ENCODE assay signal across 1 cellular context in the genomic region with DNA sequence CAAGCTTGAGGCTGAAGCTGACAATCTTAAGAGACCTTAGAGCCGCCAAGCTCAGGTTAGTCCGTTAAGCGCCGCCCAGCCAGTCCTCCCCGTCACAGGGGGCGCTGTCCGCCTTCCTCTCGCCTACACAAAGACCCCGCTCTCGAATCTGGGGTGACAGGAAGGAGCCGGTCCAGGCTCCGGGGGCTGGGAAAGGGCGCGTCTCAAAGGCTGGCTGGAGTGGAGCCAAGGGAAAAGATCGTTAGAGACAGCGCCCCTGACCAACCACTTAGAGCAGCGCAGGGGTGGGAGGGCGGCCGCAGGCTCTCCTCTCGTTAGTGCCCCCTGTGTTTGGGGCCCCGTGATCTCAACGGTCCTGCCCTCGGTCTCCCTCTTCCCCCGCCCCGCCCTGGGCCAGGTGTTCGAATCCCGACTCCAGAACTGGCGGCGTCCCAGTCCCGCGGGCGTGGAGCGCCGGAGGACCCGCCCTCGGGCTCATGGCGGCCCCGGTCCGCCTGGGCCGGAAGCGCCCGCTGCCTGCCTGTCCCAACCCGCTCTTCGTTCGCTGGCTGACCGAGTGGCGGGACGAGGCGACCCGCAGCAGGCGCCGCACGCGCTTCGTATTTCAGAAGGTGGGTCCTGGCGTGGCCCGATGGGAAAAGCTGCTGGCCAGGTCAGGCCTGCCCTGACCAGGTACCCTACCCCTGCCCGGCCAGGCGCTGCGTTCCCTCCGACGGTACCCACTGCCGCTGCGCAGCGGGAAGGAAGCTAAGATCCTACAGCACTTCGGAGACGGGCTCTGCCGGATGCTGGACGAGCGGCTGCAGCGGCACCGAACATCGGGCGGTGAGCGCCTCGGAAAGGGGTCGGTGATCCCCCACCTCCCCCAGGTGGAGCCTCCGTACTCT.
TF ChIP-seq lines count a peak whose summit lies in the region.

A gene with protein sequence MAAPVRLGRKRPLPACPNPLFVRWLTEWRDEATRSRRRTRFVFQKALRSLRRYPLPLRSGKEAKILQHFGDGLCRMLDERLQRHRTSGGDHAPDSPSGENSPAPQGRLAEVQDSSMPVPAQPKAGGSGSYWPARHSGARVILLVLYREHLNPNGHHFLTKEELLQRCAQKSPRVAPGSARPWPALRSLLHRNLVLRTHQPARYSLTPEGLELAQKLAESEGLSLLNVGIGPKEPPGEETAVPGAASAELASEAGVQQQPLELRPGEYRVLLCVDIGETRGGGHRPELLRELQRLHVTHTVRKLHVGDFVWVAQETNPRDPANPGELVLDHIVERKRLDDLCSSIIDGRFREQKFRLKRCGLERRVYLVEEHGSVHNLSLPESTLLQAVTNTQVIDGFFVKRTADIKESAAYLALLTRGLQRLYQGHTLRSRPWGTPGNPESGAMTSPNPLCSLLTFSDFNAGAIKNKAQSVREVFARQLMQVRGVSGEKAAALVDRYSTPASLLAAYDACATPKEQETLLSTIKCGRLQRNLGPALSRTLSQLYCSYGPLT (plus strand): TSS at position 156 of the 887 bp plus-strand sequence. CDS start 321 bp downstream, at position 477.

TF ChIP-seq in HepG2, 621 proteins besides CTCF, POLR2A, EP300 and RAD21 (continued from another document and continues in another):
- TF ChIP-seq, protein P1, sequence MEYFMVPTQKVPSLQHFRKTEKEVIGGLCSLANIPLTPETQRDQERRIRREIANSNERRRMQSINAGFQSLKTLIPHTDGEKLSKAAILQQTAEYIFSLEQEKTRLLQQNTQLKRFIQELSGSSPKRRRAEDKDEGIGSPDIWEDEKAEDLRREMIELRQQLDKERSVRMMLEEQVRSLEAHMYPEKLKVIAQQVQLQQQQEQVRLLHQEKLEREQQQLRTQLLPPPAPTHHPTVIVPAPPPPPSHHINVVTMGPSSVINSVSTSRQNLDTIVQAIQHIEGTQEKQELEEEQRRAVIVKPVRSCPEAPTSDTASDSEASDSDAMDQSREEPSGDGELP (IDR thresholded peaks at IDR 0.05; ENCODE audit: borderline replicate concordance, low read depth): peak; percentile 35; the same call in 1 of the 2 replicates
- TF ChIP-seq ZNF160 (CRISPR knock-in tag; IDR thresholded peaks at IDR 0.05) (peak; percentile 72; the same call in 1 of the 2 replicates), SIX1 (CRISPR knock-in tag; IDR thresholded peaks at IDR 0.05; ENCODE audit: borderline replicate concordance) (no peak), ZNF670 (CRISPR knock-in tag; IDR thresholded peaks at IDR 0.05; ENCODE audit: borderline replicate concordance) (peak; percentile 71; the same call in 1 of the 2 replicates), ZNF33B (CRISPR knock-in tag; IDR thresholded peaks at IDR 0.05) (no peak), NCOA2 (CRISPR knock-in tag; IDR thresholded peaks at IDR 0.05) (peak; percentile 51; the same call in 1 of the 2 replicates), SMARCE1 (IDR thresholded peaks at IDR 0.05; ENCODE audit: borderline replicate concordance) (no peak), ZNF251 (CRISPR knock-in tag; IDR thresholded peaks at IDR 0.05) (no peak), PHF5A (CRISPR knock-in tag; IDR thresholded peaks at IDR 0.05; ENCODE audit: low read depth, unreplicated experiment) (peak; percentile 45), CCAR2 (optimal IDR thresholded peaks at IDR 0.05; ENCODE audit: low read depth, low read length) (peak; percentile 77), ARNTL (CRISPR knock-in tag; IDR thresholded peaks at IDR 0.05) (peak; percentile 19; the same call in 1 of the 2 replicates), ZNF556 (CRISPR knock-in tag; IDR thresholded peaks at IDR 0.05; ENCODE audit: borderline replicate concordance) (no peak), MTA3 (CRISPR knock-in tag; IDR thresholded peaks at IDR 0.05) (no peak), ZNF24 (IDR thresholded peaks at IDR 0.05) (no peak), SATB2 (CRISPR knock-in tag; IDR thresholded peaks at IDR 0.05) (0 out of 2 replicates have a peak, but pooled peaks have one; percentile 25), YEATS2 (CRISPR knock-in tag; IDR thresholded peaks at IDR 0.05; ENCODE audit: borderline replicate concordance) (peak; percentile 92), DPF2 (CRISPR knock-in tag; IDR thresholded peaks at IDR 0.05; ENCODE audit: borderline replicate concordance, low read depth) (no peak), ZNF124 (CRISPR knock-in tag; IDR thresholded peaks at IDR 0.05) (no peak), AGO1 (IDR thresholded peaks at IDR 0.05; ENCODE audit: low read depth, low read length, poor library complexity, severe bottlenecking) (no peak), SOX5 (CRISPR knock-in tag; IDR thresholded peaks at IDR 0.05; ENCODE audit: borderline replicate concordance) (peak; percentile 60), ZFP36L1 (CRISPR knock-in tag; IDR thresholded peaks at IDR 0.05) (no peak; the same call in 1 of the 2 replicates), ZNF333 (CRISPR knock-in tag; IDR thresholded peaks at IDR 0.05; ENCODE audit: borderline replicate concordance) (peak; percentile 66; the same call in 1 of the 2 replicates), REXO4 (CRISPR knock-in tag; IDR thresholded peaks at IDR 0.05; ENCODE audit: borderline replicate concordance) (no peak), MAFK (conservative IDR thresholded peaks at IDR 0.05 in 1 of 2, IDR thresholded peaks at IDR 0.05 in 1 of 2; ENCODE audit: low read length in 2 of 2) (no peak), RFXANK (CRISPR knock-in tag; IDR thresholded peaks at IDR 0.05) (no peak)
- TF ChIP-seq, protein P2, sequence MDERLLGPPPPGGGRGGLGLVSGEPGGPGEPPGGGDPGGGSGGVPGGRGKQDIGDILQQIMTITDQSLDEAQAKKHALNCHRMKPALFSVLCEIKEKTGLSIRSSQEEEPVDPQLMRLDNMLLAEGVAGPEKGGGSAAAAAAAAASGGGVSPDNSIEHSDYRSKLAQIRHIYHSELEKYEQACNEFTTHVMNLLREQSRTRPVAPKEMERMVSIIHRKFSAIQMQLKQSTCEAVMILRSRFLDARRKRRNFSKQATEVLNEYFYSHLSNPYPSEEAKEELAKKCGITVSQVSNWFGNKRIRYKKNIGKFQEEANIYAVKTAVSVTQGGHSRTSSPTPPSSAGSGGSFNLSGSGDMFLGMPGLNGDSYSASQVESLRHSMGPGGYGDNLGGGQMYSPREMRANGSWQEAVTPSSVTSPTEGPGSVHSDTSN (CRISPR knock-in tag; IDR thresholded peaks at IDR 0.05): peak; percentile 57
- TF ChIP-seq, protein P3, sequence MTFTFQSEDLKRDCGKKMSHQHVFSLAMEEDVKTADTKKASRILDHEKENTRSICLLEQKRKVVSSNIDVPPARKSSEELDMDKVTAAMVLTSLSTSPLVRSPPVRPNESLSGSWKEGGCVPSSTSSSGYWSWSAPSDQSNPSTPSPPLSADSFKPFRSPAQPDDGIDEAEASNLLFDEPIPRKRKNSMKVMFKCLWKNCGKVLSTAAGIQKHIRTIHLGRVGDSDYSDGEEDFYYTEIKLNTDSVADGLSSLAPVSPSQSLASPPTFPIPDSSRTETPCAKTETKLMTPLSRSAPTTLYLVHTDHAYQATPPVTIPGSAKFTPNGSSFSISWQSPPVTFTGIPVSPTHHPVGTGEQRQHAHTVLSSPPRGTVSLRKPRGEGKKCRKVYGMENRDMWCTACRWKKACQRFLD (CRISPR knock-in tag; IDR thresholded peaks at IDR 0.05; ENCODE audit: borderline replicate concordance): no peak; the same call in 1 of the 2 replicates
- TF ChIP-seq, protein P4, sequence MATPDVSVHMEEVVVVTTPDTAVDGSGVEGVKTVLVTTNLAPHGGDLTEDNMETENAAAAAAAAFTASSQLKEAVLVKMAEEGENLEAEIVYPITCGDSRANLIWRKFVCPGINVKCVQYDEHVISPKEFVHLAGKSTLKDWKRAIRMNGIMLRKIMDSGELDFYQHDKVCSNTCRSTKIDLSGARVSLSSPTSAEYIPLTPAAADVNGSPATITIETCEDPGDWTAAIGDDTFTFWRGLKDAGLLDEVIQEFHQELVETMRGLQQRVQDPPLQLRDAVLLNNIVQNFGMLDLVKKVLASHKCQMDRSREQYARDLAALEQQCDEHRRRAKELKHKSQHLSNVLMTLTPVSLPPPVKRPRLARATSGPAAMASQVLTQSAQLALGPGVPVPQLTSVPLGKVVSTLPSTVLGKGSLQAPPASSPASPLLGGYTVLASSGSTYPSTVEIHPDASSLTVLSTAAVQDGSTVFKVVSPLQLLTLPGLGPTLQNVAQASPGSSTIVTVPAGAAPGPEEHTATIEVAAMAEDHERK (CRISPR knock-in tag; IDR thresholded peaks at IDR 0.05; ENCODE audit: low read depth): no peak
- TF ChIP-seq, protein P5, sequence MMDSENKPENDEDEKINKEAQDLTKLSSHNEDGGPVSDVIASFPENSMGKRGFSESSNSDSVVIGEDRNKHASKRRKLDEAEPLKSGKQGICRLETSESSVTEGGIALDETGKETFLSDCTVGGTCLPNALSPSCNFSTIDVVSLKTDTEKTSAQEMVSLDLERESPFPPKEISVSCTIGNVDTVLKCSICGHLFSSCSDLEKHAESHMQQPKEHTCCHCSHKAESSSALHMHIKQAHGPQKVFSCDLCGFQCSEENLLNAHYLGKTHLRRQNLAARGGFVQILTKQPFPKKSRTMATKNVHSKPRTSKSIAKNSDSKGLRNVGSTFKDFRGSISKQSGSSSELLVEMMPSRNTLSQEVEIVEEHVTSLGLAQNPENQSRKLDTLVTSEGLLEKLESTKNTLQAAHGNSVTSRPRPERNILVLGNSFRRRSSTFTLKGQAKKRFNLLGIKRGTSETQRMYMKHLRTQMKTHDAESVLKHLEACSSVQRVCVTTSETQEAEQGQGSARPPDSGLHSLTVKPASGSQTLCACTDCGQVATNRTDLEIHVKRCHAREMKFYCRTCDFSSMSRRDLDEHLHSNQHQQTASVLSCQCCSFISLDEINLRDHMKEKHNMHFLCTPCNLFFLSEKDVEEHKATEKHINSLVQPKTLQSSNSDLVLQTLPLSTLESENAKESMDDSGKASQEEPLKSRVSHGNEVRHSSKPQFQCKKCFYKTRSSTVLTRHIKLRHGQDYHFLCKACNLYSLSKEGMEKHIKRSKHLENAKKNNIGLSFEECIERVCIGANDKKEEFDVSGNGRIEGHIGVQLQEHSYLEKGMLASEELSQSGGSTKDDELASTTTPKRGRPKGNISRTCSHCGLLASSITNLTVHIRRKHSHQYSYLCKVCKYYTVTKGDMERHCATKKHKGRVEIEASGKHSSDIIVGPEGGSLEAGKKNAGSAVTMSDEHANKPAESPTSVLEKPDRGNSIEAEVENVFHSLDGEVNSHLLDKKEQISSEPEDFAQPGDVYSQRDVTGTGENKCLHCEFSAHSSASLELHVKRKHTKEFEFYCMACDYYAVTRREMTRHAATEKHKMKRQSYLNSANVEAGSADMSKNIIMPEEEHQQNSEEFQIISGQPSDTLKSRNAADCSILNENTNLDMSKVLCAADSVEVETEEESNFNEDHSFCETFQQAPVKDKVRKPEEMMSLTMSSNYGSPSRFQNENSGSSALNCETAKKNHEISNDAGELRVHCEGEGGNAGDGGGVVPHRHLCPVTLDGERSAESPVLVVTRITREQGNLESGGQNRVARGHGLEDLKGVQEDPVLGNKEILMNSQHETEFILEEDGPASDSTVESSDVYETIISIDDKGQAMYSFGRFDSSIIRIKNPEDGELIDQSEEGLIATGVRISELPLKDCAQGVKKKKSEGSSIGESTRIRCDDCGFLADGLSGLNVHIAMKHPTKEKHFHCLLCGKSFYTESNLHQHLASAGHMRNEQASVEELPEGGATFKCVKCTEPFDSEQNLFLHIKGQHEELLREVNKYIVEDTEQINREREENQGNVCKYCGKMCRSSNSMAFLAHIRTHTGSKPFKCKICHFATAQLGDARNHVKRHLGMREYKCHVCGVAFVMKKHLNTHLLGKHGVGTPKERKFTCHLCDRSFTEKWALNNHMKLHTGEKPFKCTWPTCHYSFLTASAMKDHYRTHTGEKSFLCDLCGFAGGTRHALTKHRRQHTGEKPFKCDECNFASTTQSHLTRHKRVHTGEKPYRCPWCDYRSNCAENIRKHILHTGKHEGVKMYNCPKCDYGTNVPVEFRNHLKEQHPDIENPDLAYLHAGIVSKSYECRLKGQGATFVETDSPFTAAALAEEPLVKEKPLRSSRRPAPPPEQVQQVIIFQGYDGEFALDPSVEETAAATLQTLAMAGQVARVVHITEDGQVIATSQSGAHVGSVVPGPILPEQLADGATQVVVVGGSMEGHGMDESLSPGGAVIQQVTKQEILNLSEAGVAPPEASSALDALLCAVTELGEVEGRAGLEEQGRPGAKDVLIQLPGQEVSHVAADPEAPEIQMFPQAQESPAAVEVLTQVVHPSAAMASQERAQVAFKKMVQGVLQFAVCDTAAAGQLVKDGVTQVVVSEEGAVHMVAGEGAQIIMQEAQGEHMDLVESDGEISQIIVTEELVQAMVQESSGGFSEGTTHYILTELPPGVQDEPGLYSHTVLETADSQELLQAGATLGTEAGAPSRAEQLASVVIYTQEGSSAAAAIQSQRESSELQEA (CRISPR knock-in tag; IDR thresholded peaks at IDR 0.05; ENCODE audit: not compliant biosample characterization): no peak
- TF ChIP-seq, protein P6, sequence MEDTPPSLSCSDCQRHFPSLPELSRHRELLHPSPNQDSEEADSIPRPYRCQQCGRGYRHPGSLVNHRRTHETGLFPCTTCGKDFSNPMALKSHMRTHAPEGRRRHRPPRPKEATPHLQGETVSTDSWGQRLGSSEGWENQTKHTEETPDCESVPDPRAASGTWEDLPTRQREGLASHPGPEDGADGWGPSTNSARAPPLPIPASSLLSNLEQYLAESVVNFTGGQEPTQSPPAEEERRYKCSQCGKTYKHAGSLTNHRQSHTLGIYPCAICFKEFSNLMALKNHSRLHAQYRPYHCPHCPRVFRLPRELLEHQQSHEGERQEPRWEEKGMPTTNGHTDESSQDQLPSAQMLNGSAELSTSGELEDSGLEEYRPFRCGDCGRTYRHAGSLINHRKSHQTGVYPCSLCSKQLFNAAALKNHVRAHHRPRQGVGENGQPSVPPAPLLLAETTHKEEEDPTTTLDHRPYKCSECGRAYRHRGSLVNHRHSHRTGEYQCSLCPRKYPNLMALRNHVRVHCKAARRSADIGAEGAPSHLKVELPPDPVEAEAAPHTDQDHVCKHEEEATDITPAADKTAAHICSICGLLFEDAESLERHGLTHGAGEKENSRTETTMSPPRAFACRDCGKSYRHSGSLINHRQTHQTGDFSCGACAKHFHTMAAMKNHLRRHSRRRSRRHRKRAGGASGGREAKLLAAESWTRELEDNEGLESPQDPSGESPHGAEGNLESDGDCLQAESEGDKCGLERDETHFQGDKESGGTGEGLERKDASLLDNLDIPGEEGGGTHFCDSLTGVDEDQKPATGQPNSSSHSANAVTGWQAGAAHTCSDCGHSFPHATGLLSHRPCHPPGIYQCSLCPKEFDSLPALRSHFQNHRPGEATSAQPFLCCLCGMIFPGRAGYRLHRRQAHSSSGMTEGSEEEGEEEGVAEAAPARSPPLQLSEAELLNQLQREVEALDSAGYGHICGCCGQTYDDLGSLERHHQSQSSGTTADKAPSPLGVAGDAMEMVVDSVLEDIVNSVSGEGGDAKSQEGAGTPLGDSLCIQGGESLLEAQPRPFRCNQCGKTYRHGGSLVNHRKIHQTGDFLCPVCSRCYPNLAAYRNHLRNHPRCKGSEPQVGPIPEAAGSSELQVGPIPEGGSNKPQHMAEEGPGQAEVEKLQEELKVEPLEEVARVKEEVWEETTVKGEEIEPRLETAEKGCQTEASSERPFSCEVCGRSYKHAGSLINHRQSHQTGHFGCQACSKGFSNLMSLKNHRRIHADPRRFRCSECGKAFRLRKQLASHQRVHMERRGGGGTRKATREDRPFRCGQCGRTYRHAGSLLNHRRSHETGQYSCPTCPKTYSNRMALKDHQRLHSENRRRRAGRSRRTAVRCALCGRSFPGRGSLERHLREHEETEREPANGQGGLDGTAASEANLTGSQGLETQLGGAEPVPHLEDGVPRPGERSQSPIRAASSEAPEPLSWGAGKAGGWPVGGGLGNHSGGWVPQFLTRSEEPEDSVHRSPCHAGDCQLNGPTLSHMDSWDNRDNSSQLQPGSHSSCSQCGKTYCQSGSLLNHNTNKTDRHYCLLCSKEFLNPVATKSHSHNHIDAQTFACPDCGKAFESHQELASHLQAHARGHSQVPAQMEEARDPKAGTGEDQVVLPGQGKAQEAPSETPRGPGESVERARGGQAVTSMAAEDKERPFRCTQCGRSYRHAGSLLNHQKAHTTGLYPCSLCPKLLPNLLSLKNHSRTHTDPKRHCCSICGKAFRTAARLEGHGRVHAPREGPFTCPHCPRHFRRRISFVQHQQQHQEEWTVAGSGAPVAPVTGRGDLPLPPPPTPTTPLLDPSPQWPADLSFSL (CRISPR knock-in tag; IDR thresholded peaks at IDR 0.05): no peak; the same call in 1 of the 2 replicates
